ENCODE assay signal across 1 cellular context in the genomic region with DNA sequence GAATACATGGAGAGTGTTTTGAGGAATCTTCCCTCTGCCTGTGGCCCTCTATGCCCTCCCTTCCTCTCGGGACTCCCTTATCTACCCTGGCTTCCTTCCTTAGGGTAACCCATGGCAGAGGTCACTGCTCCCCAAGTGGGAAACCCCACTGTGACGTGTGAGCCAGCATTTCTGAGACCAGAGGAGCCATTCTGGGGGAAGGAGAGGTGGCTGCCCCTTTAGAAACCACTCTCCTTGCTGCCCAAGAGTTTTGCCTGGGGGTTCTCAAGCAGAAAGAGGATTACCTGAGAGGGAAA.
TF ChIP-seq lines count a peak whose summit lies in the region.

No MANE protein-coding gene starts in this region.

TF ChIP-seq in H1, 55 proteins besides CTCF, POLR2A, EP300 and RAD21:
- TF ChIP-seq TEAD4 (IDR thresholded peaks at IDR 0.05; ENCODE audit: low read depth, low read length) (no peak), CEBPB (IDR thresholded peaks at IDR 0.05; ENCODE audit: low read depth, low read length) (no peak), SUZ12 (IDR thresholded peaks at IDR 0.05; ENCODE audit: low read length) (no peak), ZNF274 (IDR thresholded peaks at IDR 0.05; ENCODE audit: borderline replicate concordance, extremely low read depth, low read length) (no peak), NANOG (IDR thresholded peaks at IDR 0.05; ENCODE audit: insufficient read depth, low read depth, low read length, poor library complexity, severe bottlenecking) (no peak)
